21 cellular contexts compared by ENCODE assay signal in genomic region chr3:43473228-43473627, GRCh38.
A peak's percentile ranks its signal among the peaks of the same experiment; 100 is the strongest.
DNase-seq lines count a peak whose midpoint lies in the region; ATAC-seq, FAIRE-seq and TF ChIP-seq lines count a peak whose summit lies in the region.
"Had no signal": no experiment of that assay in that cellular context is flagged by ENCODE, and none has a peak within 500 bp of the region (broad histone marks: within the 10 kb centered on the region; RNA-seq: fewer than 3 reads in every experiment).

No MANE protein-coding gene starts in this region.

- H3K27ac ChIP-seq in CD4-positive, alpha-beta T cell (ENCODE audit: low read depth, low read length) = no peak overlapping the region
- H3K27ac ChIP-seq in GM23338 (ENCODE audit: low read depth) (no peak overlapping the region), K562 (ENCODE audit: extremely low read depth, low read depth, low read length) (no peak overlapping the region)

- no peaks in the 10 kb centered on the region for H3K36me3 ChIP-seq in GM23338 (ENCODE audit: insufficient read depth)
- no peaks in the 10 kb centered on the region for H3K36me3 ChIP-seq in K562 (ENCODE audit: control insufficient read depth, insufficient read depth, low read length)
- H3K36me3 ChIP-seq: BE2C, MG63 had no signal

- TF ChIP-seq POLR2A in K562 (conservative IDR thresholded peaks at IDR 0.05) = no peak

- H3K9ac ChIP-seq in K562 (ENCODE audit: insufficient read depth in 1 of 2, low read depth in 2 of 2, low read length in 2 of 2) = no peak overlapping the region

- peaks cover 32% of the 10 kb centered on the region for H3K4me1 Mint-ChIP-seq in CD4-positive, alpha-beta T cell (ENCODE audit: low read depth)
- peaks cover 7% of the 10 kb centered on the region; the same call in 2 of the 3 replicates for H3K4me1 Mint-ChIP-seq in GM23338
- peaks cover 21 to 48% (median 38%) of the 10 kb centered on the region in 4 donors for H3K4me1 Mint-ChIP-seq in naive thymus-derived CD8-positive, alpha-beta T cell

- BruUV-seq in K562 (replicated peaks; lab: Mats Ljungman, UMichigan) = no TSS peak

- H3K27ac Mint-ChIP-seq in CD4-positive, alpha-beta T cell = peak overlapping the region; percentile 8
- H3K27ac Mint-ChIP-seq in GM23338 = no peak overlapping the region
- H3K27ac Mint-ChIP-seq in naive thymus-derived CD8-positive, alpha-beta T cell = peak overlapping the region in 6 of 10 donors; percentile 10 to 54 (median 44)

- H3K79me2 ChIP-seq in GM23338 (replicated peaks; ENCODE audit: insufficient read depth) (0 out of 2 replicates have a peak, but pooled peaks cover 2% of the 10 kb centered on the region), K562 (ENCODE audit: control insufficient read depth, insufficient read depth, low read length) (no peaks in the 10 kb centered on the region)

- peaks cover 7% of the 10 kb centered on the region for H3K36me3 Mint-ChIP-seq in CD4-positive, alpha-beta T cell (ENCODE audit: low read depth)
- no peaks in the 10 kb centered on the region for H3K36me3 Mint-ChIP-seq in GM23338 (ENCODE audit: low read depth)
- H3K36me3 Mint-ChIP-seq in naive thymus-derived CD8-positive, alpha-beta T cell = peaks cover 0 to 20% (median 14%) of the 10 kb centered on the region in 3 donors

- no peak for DNase-seq in CD4-positive, alpha-beta T cell
- DNase-seq in GM23338 (ENCODE audit: low spot score) = no peak
- no peak for DNase-seq in K562 (ENCODE audit: extremely low read depth in 1 of 4, low spot score in 3 of 4)
- no peak for DNase-seq in naive thymus-derived CD8-positive, alpha-beta T cell
- DNase-seq in HUDEP-2 (lab: John Stamatoyannopoulos, UW; ENCODE audit: unreplicated experiment in 76 of 76) = no peak
- no peak for DNase-seq in stimulated activated CD4-positive, alpha-beta T cell treated with anti-CD3 and anti-CD28 coated beads, Interleukin-1b, Interleukin-23, amount 100 ng/mL, for 48 hours
- DNase-seq in sciatic nerve (ENCODE audit: low spot score) = no peak
- no peak for DNase-seq in activated CD4-positive, alpha-beta T cell treated with anti-CD3 and anti-CD28 coated beads for 1 hour
- DNase-seq: BE2C; Calu3; CD8-positive, alpha-beta T cell; DMS153; MG63; NCI-H1417 treated with DMSO at 0.1 percent for 48 hours; NCI-H187; NCI-H2107; NCI-H446 treated with DMSO at 0.1 percent for 48 hours; NCI-H526 treated with DMSO at 0.1 percent for 48 hours; OCI-M1 had no signal

- H2AFZ ChIP-seq in GM23338 (no peak overlapping the region), K562 (ENCODE audit: low read depth, low read length) (no peak overlapping the region)

- intact Hi-C loops in CD4-positive, alpha-beta T cell (cut with DNase I, micrococcal nuclease) = no loop called here
- intact Hi-C loops in K562 (cut with micrococcal nuclease) = no loop called here
- intact Hi-C loops in sciatic nerve (cut with DNase I) = no loop called here

- no peak for ATAC-seq in CD4-positive, alpha-beta T cell (ENCODE audit: poor library complexity)
- ATAC-seq in GM23338 (peak; percentile 55), K562 (peak; percentile 33; the same call in 1 of the 3 replicates), sciatic nerve (no peak)
- ATAC-seq in naive thymus-derived CD8-positive, alpha-beta T cell = no peak
- ATAC-seq: CD8-positive, alpha-beta T cell had no signal

- no peak for TF ChIP-seq CTCF in CD4-positive, alpha-beta T cell (IDR thresholded peaks at IDR 0.05)
- TF ChIP-seq CTCF in GM23338 (conservative IDR thresholded peaks at IDR 0.05; ENCODE audit: low read depth in 2 of 2) (no peak), K562 (IDR thresholded peaks at IDR 0.05 in 2 of 3, conservative IDR thresholded peaks at IDR 0.05 in 1 of 3; ENCODE audit: insufficient read depth in 2 of 3, low read depth in 1 of 3, low read length in 3 of 3) (no peak)

- peaks cover 4% of the 10 kb centered on the region for H3K4me1 ChIP-seq in GM23338 (ENCODE audit: insufficient read depth)
- no peaks in the 10 kb centered on the region for H3K4me1 ChIP-seq in K562 (replicated peaks in 1 of 2; ENCODE audit: control insufficient read depth in 2 of 2, insufficient read depth in 2 of 2, low read length in 2 of 2)
- H3K4me1 ChIP-seq: BE2C had no signal

- no peaks in the 10 kb centered on the region for H3K9me3 ChIP-seq in CD4-positive, alpha-beta T cell (ENCODE audit: control insufficient read depth, low read length)
- H3K9me3 ChIP-seq in K562 (replicated peaks; ENCODE audit: control insufficient read depth, insufficient read depth, low read depth, low read length) = no peaks in the 10 kb centered on the region
- H3K9me3 ChIP-seq: BE2C, MG63 had no signal

- peaks cover 12% of the 10 kb centered on the region for H4K20me1 ChIP-seq in GM23338 (replicated peaks; ENCODE audit: insufficient read depth)
- no peaks in the 10 kb centered on the region for H4K20me1 ChIP-seq in K562 (replicated peaks; ENCODE audit: control insufficient read depth, insufficient read depth, low read length)

- no peak overlapping the region for H3K4me2 ChIP-seq in GM23338
- H3K4me2 ChIP-seq in K562 (ENCODE audit: insufficient read depth, low read length) = no peak overlapping the region

- in situ Hi-C loops in K562 (cut with MboI) = no loop called here

- H3K9me2 ChIP-seq in GM23338 (ENCODE audit: insufficient read depth) = no peaks in the 10 kb centered on the region

- peaks cover 2% of the 10 kb centered on the region for H3K9me3 Mint-ChIP-seq in CD4-positive, alpha-beta T cell
- no peaks in the 10 kb centered on the region for H3K9me3 Mint-ChIP-seq in GM23338
- H3K9me3 Mint-ChIP-seq in naive thymus-derived CD8-positive, alpha-beta T cell = peaks cover 0 to 5% (median 0%) of the 10 kb centered on the region in 9 donors

- no peak overlapping the region for H3K4me3 Mint-ChIP-seq in CD4-positive, alpha-beta T cell
- H3K4me3 Mint-ChIP-seq in GM23338 = no peak overlapping the region
- no peak overlapping the region for H3K4me3 Mint-ChIP-seq in naive thymus-derived CD8-positive, alpha-beta T cell
- H3K4me3 Mint-ChIP-seq: CD8-positive, alpha-beta T cell had no signal

- no peak for TF ChIP-seq EP300 in K562 (IDR thresholded peaks at IDR 0.05; ENCODE audit: low read length)

- POLR2A ChIA-PET in CD4-positive, alpha-beta T cell (lab: Charles Lee) = no interaction called here
- POLR2A ChIA-PET in K562 (lab: Yijun Ruan, JAX) = interaction anchor here (0.8 kb wide), 1 partner anchor 10 kb away, joined by 3 read pairs; no protein-coding TSS in a partner anchor
- POLR2A ChIA-PET in naive thymus-derived CD8-positive, alpha-beta T cell (lab: Charles Lee) = no interaction called here

- no peak for TF ChIP-seq RAD21 in K562 (CRISPR knock-in tag; conservative IDR thresholded peaks at IDR 0.05 in 1 of 2, IDR thresholded peaks at IDR 0.05 in 1 of 2)

- FAIRE-seq in K562 (lab: Jason Lieb, UNC) = no peak
- FAIRE-seq: GM12891, RCC 7860 had no signal

- H3K4me3 ChIP-seq in GM23338 = no peak overlapping the region
- H3K4me3 ChIP-seq in K562 = no peak overlapping the region
- H3K4me3 ChIP-seq: MG63 had no signal

- H3K27me3 Mint-ChIP-seq in CD4-positive, alpha-beta T cell = no peaks in the 10 kb centered on the region
- H3K27me3 Mint-ChIP-seq in GM23338 (ENCODE audit: insufficient read depth, low read depth, poor library complexity) = peaks cover 7% of the 10 kb centered on the region
- no peaks in the 10 kb centered on the region for H3K27me3 Mint-ChIP-seq in naive thymus-derived CD8-positive, alpha-beta T cell

- no peaks in the 10 kb centered on the region for H3K27me3 ChIP-seq in CD4-positive, alpha-beta T cell (ENCODE audit: control insufficient read depth, insufficient read depth, low read length)
- H3K27me3 ChIP-seq in GM23338 (ENCODE audit: insufficient read depth) (peaks cover 20% of the 10 kb centered on the region), K562 (ENCODE audit: control insufficient read depth in 2 of 2, insufficient read depth in 2 of 2, low read length in 2 of 2) (no peaks in the 10 kb centered on the region)
- H3K27me3 ChIP-seq: BE2C, MG63 had no signal

- CTCF ChIA-PET in CD4-positive, alpha-beta T cell (lab: Charles Lee) = interaction anchor here (0.7 kb wide), 1 partner anchor 30 kb away, joined by 3 read pairs; no protein-coding TSS in a partner anchor
- CTCF ChIA-PET in K562 (lab: Yijun Ruan, JAX; ENCODE audit: low intra/inter-chr PET ratio) = no interaction called here

- no peaks in the 10 kb centered on the region for H3F3A ChIP-seq in GM23338 (replicated peaks; ENCODE audit: low read depth)

- no peaks in the 10 kb centered on the region for H3K9me1 ChIP-seq in K562 (ENCODE audit: control insufficient read depth, insufficient read depth, low read length)

- WGBS in K562 (ENCODE audit: insufficient coverage, low coverage, missing lambda C conversion rate) = 65% methylated on average over 10 of the region's 10 CpGs

TF ChIP-seq in GM23338, 12 proteins besides CTCF, POLR2A, EP300 and RAD21 (continues in another document):
- no peak for TF ChIP-seq ZNF114 (CRISPR knock-in tag; IDR thresholded peaks at IDR 0.05)
- no peak for TF ChIP-seq ETS1 (IDR thresholded peaks at IDR 0.05)
- no peak for TF ChIP-seq JUNB (IDR thresholded peaks at IDR 0.05; ENCODE audit: unreplicated experiment)
- no peak for TF ChIP-seq STAT1 (IDR thresholded peaks at IDR 0.05; ENCODE audit: unreplicated experiment)
- TF ChIP-seq CREB1 (CRISPR knock-in tag; IDR thresholded peaks at IDR 0.05; ENCODE audit: low read depth) = no peak

TF ChIP-seq in K562, 482 proteins besides CTCF, POLR2A, EP300 and RAD21 (continues in another document):
- TF ChIP-seq NELFE (IDR thresholded peaks at IDR 0.05; ENCODE audit: insufficient read depth, insufficient read length) = no peak
- TF ChIP-seq RBM34 (IDR thresholded peaks at IDR 0.05; ENCODE audit: borderline replicate concordance, insufficient read depth, low read length) = no peak
- no peak for TF ChIP-seq GTF2F1 (IDR thresholded peaks at IDR 0.05; ENCODE audit: low read depth, low read length)
- no peak for TF ChIP-seq SNRNP70 (optimal IDR thresholded peaks at IDR 0.05; ENCODE audit: low read depth, low read length)

Comparison
In these comparisons a context has a peak if more than half of its experiments do, and no peak if none do; other contexts are left out.
1. ATAC-seq: peak in GM23338 (single experiment) and K562 (single experiment); none in CD4-positive, alpha-beta T cell (single experiment), naive thymus-derived CD8-positive, alpha-beta T cell (0 of 2) and sciatic nerve (single experiment).